ENCODE assay signal across 8 cellular contexts in the genomic region with DNA sequence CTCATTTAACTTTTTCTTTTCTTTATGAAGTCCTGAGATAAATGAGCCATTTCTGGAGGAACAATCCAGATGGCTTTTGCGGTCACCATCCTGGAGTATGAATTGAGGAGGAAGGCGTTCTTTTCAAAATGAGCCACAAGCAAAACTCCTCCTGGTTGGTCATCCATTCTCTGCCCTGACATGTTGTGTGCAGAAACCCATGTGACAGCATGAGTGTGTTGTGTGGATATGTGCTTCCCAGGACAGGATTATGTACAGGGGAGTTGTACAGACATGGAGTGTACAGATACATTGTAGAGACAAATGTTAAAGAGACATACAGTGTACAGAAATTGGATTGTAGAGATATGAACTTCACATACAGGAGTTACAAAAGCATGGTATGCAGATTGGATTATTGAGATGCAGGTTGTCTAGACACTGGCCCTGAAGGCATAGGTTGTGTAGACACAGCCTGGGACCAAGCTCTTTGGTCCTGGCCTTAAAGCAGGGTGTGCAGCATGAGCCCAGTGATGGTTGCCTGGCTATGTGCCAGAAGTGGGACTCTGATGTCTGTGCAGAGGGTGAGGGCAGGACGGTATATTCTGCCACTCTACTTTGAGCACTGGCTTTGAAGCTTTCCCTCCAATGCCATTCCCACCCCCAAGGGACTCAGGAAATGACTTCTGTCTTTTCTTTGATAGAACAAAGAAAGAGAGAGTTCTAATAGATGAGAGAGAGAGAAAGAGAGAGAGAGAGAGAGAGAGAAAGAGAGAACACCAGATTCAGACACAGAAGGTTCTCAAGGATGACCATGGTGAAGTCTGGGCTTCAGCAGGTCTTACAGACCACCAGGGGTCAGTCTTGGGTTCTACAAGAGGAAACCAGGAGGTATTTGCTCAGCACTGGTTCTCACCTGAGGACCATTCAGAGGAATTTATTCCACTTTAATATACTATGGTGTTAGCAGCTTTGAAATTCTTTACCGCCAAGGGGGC.
DNase-seq lines count a peak whose midpoint lies in the region; ATAC-seq and TF ChIP-seq lines count a peak whose summit lies in the region.

No MANE protein-coding gene starts in this region.

- DNase-seq in NCI-H1417 (lab: John Stamatoyannopoulos, UW) (peak; percentile 24 to 84 (median 83)), NCI-H1417 treated with DMSO at 0.1 percent for 48 hours (lab: John Stamatoyannopoulos, UW) (no peak), HCEC 1CT (peak; percentile 55), NCI-H2227 treated with DMSO at 0.1 percent for 48 hours (lab: John Stamatoyannopoulos, UW) (peak; percentile 50), cardiac muscle cell (ENCODE audit: low read depth in 1 of 2, low spot score in 1 of 2) (peak; percentile 76 to 86), psoas muscle (no peak)

- peak; percentile 73 to 82 (median 78) for ATAC-seq in psoas muscle
- ATAC-seq in HG03025 (IDR thresholded peaks at IDR 0.05; ENCODE audit: low FRiP score, unreplicated experiment), result no peak

- peak overlapping the region; percentile 69 for H3K27ac Mint-ChIP-seq in activated naive CD4-positive, alpha-beta T cell treated with anti-CD3 and anti-CD28 coated beads, Interleukin-2, amount 50 U/mL, for 24 hours

- no peaks in the 10 kb centered on the region for H3K36me3 Mint-ChIP-seq in activated naive CD4-positive, alpha-beta T cell treated with anti-CD3 and anti-CD28 coated beads, Interleukin-2, amount 50 U/mL, for 24 hours

- H3K9me3 ChIP-seq in cardiac muscle cell (ENCODE audit: low read depth), result no peaks in the 10 kb centered on the region
- H3K9me3 ChIP-seq in psoas muscle, result no peaks in the 10 kb centered on the region

- no peaks in the 10 kb centered on the region for H3K9me3 Mint-ChIP-seq in activated naive CD4-positive, alpha-beta T cell treated with anti-CD3 and anti-CD28 coated beads, Interleukin-2, amount 50 U/mL, for 24 hours

- TF ChIP-seq CTCF in cardiac muscle cell (IDR thresholded peaks at IDR 0.05; ENCODE audit: low read depth, low read length) (peak; percentile 74), psoas muscle (IDR thresholded peaks at IDR 0.05) (peak; percentile 80)

- H3K4me3 Mint-ChIP-seq in activated naive CD4-positive, alpha-beta T cell treated with anti-CD3 and anti-CD28 coated beads, Interleukin-2, amount 50 U/mL, for 24 hours, result no peak overlapping the region

- peaks cover 19% of the 10 kb centered on the region for H3K4me1 Mint-ChIP-seq in activated naive CD4-positive, alpha-beta T cell treated with anti-CD3 and anti-CD28 coated beads, Interleukin-2, amount 50 U/mL, for 24 hours

- no peaks in the 10 kb centered on the region for H3K27me3 Mint-ChIP-seq in activated naive CD4-positive, alpha-beta T cell treated with anti-CD3 and anti-CD28 coated beads, Interleukin-2, amount 50 U/mL, for 24 hours

- H3K4me1 ChIP-seq in cardiac muscle cell (ENCODE audit: low read depth) (no peaks in the 10 kb centered on the region), psoas muscle (peaks cover 13% of the 10 kb centered on the region)

- WGBS in psoas muscle, 3 donors, result 77 to 83% (median 81%) methylated on average over 4 of the region's 4 CpGs

- intact Hi-C loops in psoas muscle (cut with DNase I), result loop anchor here (2.0 to 5.0 kb wide), 4 partner anchors 41 to 228 kb away; no protein-coding TSS in a partner anchor

- H3K27ac ChIP-seq in cardiac muscle cell (no peak overlapping the region), psoas muscle (no peak overlapping the region)

- H3K27me3 ChIP-seq in cardiac muscle cell (no peaks in the 10 kb centered on the region), psoas muscle (ENCODE audit: insufficient read depth in 3 of 3, low read length in 2 of 3) (no peaks in the 10 kb centered on the region)

- H3K36me3 ChIP-seq in cardiac muscle cell, result no peaks in the 10 kb centered on the region
- no peaks in the 10 kb centered on the region for H3K36me3 ChIP-seq in psoas muscle (ENCODE audit: insufficient read depth in 1 of 2, low read depth in 1 of 2)

- H3K4me3 ChIP-seq in cardiac muscle cell, result no peak overlapping the region
- H3K4me3 ChIP-seq in psoas muscle, result no peak overlapping the region

Comparison
In these comparisons a context has a peak if more than half of its experiments do, and no peak if none do; other contexts are left out.
1. DNase-seq: peak in NCI-H1417 (3 of 3), HCEC 1CT (single experiment), NCI-H2227 treated with DMSO at 0.1 percent for 48 hours (single experiment) and cardiac muscle cell (2 of 2); none in NCI-H1417 treated with DMSO at 0.1 percent for 48 hours (single experiment) and psoas muscle (0 of 2).